Comparison of ENCODE assay signal across 13 cellular contexts in genomic region chr15:64455951-64456350, GRCh38. TPM values are rescaled to one million over a fixed set of nuclear protein-coding genes. Genes with fewer than 3 reads are reported as not detected.
A peak's percentile ranks its signal among the peaks of the same experiment; 100 is the strongest.
DNase-seq lines count a peak whose midpoint lies in the region; ATAC-seq and TF ChIP-seq lines count a peak whose summit lies in the region.
"Had no signal": no experiment of that assay in that cellular context is flagged by ENCODE, and none has a peak within 500 bp of the region (broad histone marks: within the 10 kb centered on the region; RNA-seq: fewer than 3 reads in every experiment).

No MANE protein-coding gene starts in this region.

- no peak overlapping the region for H3K4me3 Mint-ChIP-seq in activated naive CD4-positive, alpha-beta T cell treated with anti-CD3 and anti-CD28 coated beads for 36 hours
- H3K4me3 Mint-ChIP-seq: activated naive CD4-positive, alpha-beta T cell treated with anti-CD3 and anti-CD28 coated beads, Interleukin-2, amount 10 ng/mL, durations not matched to agents 7 days and 5 days; T-helper 2 cell treated with Interferon-gamma antibody and Interleukin-4, amounts not matched to agents 5 μg/mL and 100 μg/mL, for 36 hours had no signal

- intact Hi-C loops in activated naive CD4-positive, alpha-beta T cell treated with anti-CD3 and anti-CD28 coated beads for 36 hours (cut with micrococcal nuclease) = no loop called here
- intact Hi-C loops in thyroid gland (cut with DNase I) = no loop called here

- no peak overlapping the region for H2AFZ ChIP-seq in SU-DHL-6 (ENCODE audit: low read depth, low read length, severe bottlenecking)
- H2AFZ ChIP-seq: GM23248 had no signal

- H3K36me3 ChIP-seq in SU-DHL-6 (ENCODE audit: low read length) (no peaks in the 10 kb centered on the region), thyroid gland (no peaks in the 10 kb centered on the region)

- TF ChIP-seq POLR2A in thyroid gland (IDR thresholded peaks at IDR 0.05) = no peak

- no peak for DNase-seq in activated naive CD4-positive, alpha-beta T cell treated with anti-CD3 and anti-CD28 coated beads, Interleukin-2, amount 50 U/mL, for 72 hours (ENCODE audit: low spot score in 2 of 2)
- no peak for DNase-seq in activated naive CD4-positive, alpha-beta T cell treated with anti-CD3 and anti-CD28 coated beads for 36 hours
- no peak for DNase-seq in thyroid gland
- no peak for DNase-seq in DMS53 treated with DMSO at 0.1 percent for 48 hours (lab: John Stamatoyannopoulos, UW; ENCODE audit: unreplicated experiment)
- DNase-seq: activated naive CD4-positive, alpha-beta T cell treated with anti-CD3 and anti-CD28 coated beads, Interleukin-2, amount 10 ng/mL, durations not matched to agents 7 days and 5 days; GM23248; NCI-H2171 treated with DMSO at 0.1 percent for 48 hours; stimulated activated CD4-positive, alpha-beta T cell treated with anti-CD3 and anti-CD28 coated beads, Interleukin-2, amount 100 ng/mL, for 24 hours had no signal

- ATAC-seq in activated naive CD4-positive, alpha-beta T cell treated with anti-CD3 and anti-CD28 coated beads, Interleukin-2, amount 50 U/mL, for 72 hours = no peak
- ATAC-seq in HG03378 (IDR thresholded peaks at IDR 0.05; ENCODE audit: unreplicated experiment) (no peak), GM21515 (IDR thresholded peaks at IDR 0.05; ENCODE audit: unreplicated experiment) (no peak)

- CTCF ChIA-PET in activated naive CD4-positive, alpha-beta T cell treated with anti-CD3 and anti-CD28 coated beads for 36 hours (lab: Charles Lee) = interaction anchor here (0.7 kb wide), 1 partner anchor 13 kb away, joined by 3 read pairs; no protein-coding TSS in a partner anchor

- H3K27me3 Mint-ChIP-seq in activated naive CD4-positive, alpha-beta T cell treated with anti-CD3 and anti-CD28 coated beads for 36 hours (ENCODE audit: low read depth) = no peaks in the 10 kb centered on the region
- H3K27me3 Mint-ChIP-seq: activated naive CD4-positive, alpha-beta T cell treated with anti-CD3 and anti-CD28 coated beads, Interleukin-2, amount 10 ng/mL, durations not matched to agents 7 days and 5 days had no signal

- 45 to 49% methylated on average over 3 of the region's 3 CpGs for WGBS in thyroid gland, 2 donors

- H3K4me1 Mint-ChIP-seq in activated naive CD4-positive, alpha-beta T cell treated with anti-CD3 and anti-CD28 coated beads for 36 hours (ENCODE audit: low read depth) = peaks cover 53% of the 10 kb centered on the region

- peak overlapping the region; percentile 16 for H3K4me2 ChIP-seq in SU-DHL-6 (ENCODE audit: low read depth, low read length, poor library complexity, severe bottlenecking)

- no peaks in the 10 kb centered on the region for H3K79me2 ChIP-seq in SU-DHL-6 (ENCODE audit: insufficient read depth, low read length)

- H3K27ac ChIP-seq in SU-DHL-6 (ENCODE audit: low read depth, low read length) = peak overlapping the region; percentile 29
- peak overlapping the region; percentile 36 for H3K27ac ChIP-seq in layer of hippocampus (ENCODE audit: low read depth, low read length)
- peak overlapping the region in 2 of 3 donors; percentile 11 to 20 for H3K27ac ChIP-seq in thyroid gland
- H3K27ac ChIP-seq: GM23248 had no signal

- H3K27ac Mint-ChIP-seq in activated naive CD4-positive, alpha-beta T cell treated with anti-CD3 and anti-CD28 coated beads, Interleukin-2, amount 50 U/mL, for 72 hours = peak overlapping the region; percentile 11 to 59
- no peak overlapping the region for H3K27ac Mint-ChIP-seq in activated naive CD4-positive, alpha-beta T cell treated with anti-CD3 and anti-CD28 coated beads for 36 hours
- H3K27ac Mint-ChIP-seq: activated naive CD4-positive, alpha-beta T cell treated with anti-CD3 and anti-CD28 coated beads, Interleukin-2, amount 10 ng/mL, durations not matched to agents 7 days and 5 days; T-helper 2 cell treated with Interferon-gamma antibody and Interleukin-4, amounts not matched to agents 5 μg/mL and 100 μg/mL, for 36 hours had no signal

- peaks cover 20% of the 10 kb centered on the region for H3F3A ChIP-seq in SU-DHL-6 (ENCODE audit: insufficient read depth)

- H3K4me3 ChIP-seq in SU-DHL-6 (ENCODE audit: insufficient read depth, low read length, poor library complexity, severe bottlenecking) = no peak overlapping the region
- no peak overlapping the region for H3K4me3 ChIP-seq in thyroid gland (replicated peaks in 1 of 3)
- H3K4me3 ChIP-seq: GM23248 had no signal

- H4K20me1 ChIP-seq in SU-DHL-6 (ENCODE audit: low read depth, low read length) = no peaks in the 10 kb centered on the region

- no peaks in the 10 kb centered on the region for H3K9me2 ChIP-seq in SU-DHL-6 (replicated peaks; ENCODE audit: insufficient read depth, low read length)

- H3K9ac ChIP-seq in SU-DHL-6 (ENCODE audit: low read length) = 0 out of 2 replicates have a peak overlapping the region, but pooled peaks have one; percentile 3
- H3K9ac ChIP-seq: GM23248 had no signal

- no peaks in the 10 kb centered on the region for H3K27me3 ChIP-seq in SU-DHL-6 (ENCODE audit: low read length)
- no peaks in the 10 kb centered on the region for H3K27me3 ChIP-seq in layer of hippocampus (ENCODE audit: control insufficient read depth, insufficient read depth, low read length)
- H3K27me3 ChIP-seq in thyroid gland = no peaks in the 10 kb centered on the region

- H3K9me3 Mint-ChIP-seq in activated naive CD4-positive, alpha-beta T cell treated with anti-CD3 and anti-CD28 coated beads, Interleukin-2, amount 50 U/mL, for 72 hours = no peaks in the 10 kb centered on the region
- no peaks in the 10 kb centered on the region for H3K9me3 Mint-ChIP-seq in activated naive CD4-positive, alpha-beta T cell treated with anti-CD3 and anti-CD28 coated beads for 36 hours
- H3K9me3 Mint-ChIP-seq: activated naive CD4-positive, alpha-beta T cell treated with anti-CD3 and anti-CD28 coated beads, Interleukin-2, amount 10 ng/mL, durations not matched to agents 7 days and 5 days; T-helper 2 cell treated with Interferon-gamma antibody and Interleukin-4, amounts not matched to agents 5 μg/mL and 100 μg/mL, for 36 hours had no signal

- H3K36me3 Mint-ChIP-seq in activated naive CD4-positive, alpha-beta T cell treated with anti-CD3 and anti-CD28 coated beads, Interleukin-2, amount 50 U/mL, for 72 hours = no peaks in the 10 kb centered on the region
- H3K36me3 Mint-ChIP-seq in activated naive CD4-positive, alpha-beta T cell treated with anti-CD3 and anti-CD28 coated beads for 36 hours (ENCODE audit: low read depth) = no peaks in the 10 kb centered on the region

- H3K9me3 ChIP-seq in SU-DHL-6 (ENCODE audit: insufficient read depth, low read length) (no peaks in the 10 kb centered on the region), thyroid gland (no peaks in the 10 kb centered on the region)

- no peak for TF ChIP-seq CTCF in SU-DHL-6 (IDR thresholded peaks at IDR 0.05; ENCODE audit: insufficient read depth, low read length, poor library complexity, severe bottlenecking)
- TF ChIP-seq CTCF in thyroid gland (IDR thresholded peaks at IDR 0.05) = no peak

- H3K4me1 ChIP-seq in thyroid gland = peaks cover 4 to 34% of the 10 kb centered on the region in 2 donors

RNA-seq across cellular contexts. Expression of gene ZNF609, which starts 4.4 kb away (rescaled TPM):
- total RNA-seq in activated naive CD4-positive, alpha-beta T cell treated with anti-CD3 and anti-CD28 coated beads, Interleukin-2, amount 50 U/mL, for 72 hours = 10 to 100 TPM; 35.4 to 53.0 TPM
- 10 to 100 TPM; 39.5 to 40.4 TPM for total RNA-seq in activated naive CD4-positive, alpha-beta T cell treated with anti-CD3 and anti-CD28 coated beads for 36 hours
- 10 to 100 TPM; 25.2 to 45.5 (median 32.6) TPM for total RNA-seq in thyroid gland
